In the genomic region with DNA sequence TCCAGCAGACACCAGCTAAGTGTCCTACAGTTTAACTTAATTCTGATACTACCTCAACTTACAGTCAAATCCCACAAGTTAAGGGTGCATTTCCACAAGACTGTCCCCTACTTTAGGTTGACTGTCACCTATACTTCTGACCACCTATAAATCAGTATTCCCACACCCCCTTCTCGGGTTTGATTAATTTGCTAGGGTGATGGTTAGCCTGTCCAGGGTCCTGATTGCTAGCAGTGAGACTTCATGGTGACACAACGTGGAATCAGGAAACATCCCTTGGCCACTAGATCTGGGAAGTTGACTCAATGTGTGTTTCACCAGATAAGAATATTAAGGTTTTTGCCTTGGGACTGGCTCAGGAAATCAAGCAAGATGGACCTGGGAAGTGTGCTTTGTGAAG, we compare ENCODE assay signal across 1 cellular context.
TF ChIP-seq lines count a peak whose summit lies in the region.

No MANE protein-coding gene starts in this region.

TF ChIP-seq in HEK293, 187 proteins besides CTCF, POLR2A, EP300 and RAD21 (continued from another document):
- TF ChIP-seq, protein P1, sequence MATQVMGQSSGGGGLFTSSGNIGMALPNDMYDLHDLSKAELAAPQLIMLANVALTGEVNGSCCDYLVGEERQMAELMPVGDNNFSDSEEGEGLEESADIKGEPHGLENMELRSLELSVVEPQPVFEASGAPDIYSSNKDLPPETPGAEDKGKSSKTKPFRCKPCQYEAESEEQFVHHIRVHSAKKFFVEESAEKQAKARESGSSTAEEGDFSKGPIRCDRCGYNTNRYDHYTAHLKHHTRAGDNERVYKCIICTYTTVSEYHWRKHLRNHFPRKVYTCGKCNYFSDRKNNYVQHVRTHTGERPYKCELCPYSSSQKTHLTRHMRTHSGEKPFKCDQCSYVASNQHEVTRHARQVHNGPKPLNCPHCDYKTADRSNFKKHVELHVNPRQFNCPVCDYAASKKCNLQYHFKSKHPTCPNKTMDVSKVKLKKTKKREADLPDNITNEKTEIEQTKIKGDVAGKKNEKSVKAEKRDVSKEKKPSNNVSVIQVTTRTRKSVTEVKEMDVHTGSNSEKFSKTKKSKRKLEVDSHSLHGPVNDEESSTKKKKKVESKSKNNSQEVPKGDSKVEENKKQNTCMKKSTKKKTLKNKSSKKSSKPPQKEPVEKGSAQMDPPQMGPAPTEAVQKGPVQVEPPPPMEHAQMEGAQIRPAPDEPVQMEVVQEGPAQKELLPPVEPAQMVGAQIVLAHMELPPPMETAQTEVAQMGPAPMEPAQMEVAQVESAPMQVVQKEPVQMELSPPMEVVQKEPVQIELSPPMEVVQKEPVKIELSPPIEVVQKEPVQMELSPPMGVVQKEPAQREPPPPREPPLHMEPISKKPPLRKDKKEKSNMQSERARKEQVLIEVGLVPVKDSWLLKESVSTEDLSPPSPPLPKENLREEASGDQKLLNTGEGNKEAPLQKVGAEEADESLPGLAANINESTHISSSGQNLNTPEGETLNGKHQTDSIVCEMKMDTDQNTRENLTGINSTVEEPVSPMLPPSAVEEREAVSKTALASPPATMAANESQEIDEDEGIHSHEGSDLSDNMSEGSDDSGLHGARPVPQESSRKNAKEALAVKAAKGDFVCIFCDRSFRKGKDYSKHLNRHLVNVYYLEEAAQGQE (tag by site-specific recombination; IDR thresholded peaks at IDR 0.05), result peak; percentile 48; the same call in 1 of the 2 replicates
